9 cellular contexts compared by ENCODE assay signal in the genomic region with DNA sequence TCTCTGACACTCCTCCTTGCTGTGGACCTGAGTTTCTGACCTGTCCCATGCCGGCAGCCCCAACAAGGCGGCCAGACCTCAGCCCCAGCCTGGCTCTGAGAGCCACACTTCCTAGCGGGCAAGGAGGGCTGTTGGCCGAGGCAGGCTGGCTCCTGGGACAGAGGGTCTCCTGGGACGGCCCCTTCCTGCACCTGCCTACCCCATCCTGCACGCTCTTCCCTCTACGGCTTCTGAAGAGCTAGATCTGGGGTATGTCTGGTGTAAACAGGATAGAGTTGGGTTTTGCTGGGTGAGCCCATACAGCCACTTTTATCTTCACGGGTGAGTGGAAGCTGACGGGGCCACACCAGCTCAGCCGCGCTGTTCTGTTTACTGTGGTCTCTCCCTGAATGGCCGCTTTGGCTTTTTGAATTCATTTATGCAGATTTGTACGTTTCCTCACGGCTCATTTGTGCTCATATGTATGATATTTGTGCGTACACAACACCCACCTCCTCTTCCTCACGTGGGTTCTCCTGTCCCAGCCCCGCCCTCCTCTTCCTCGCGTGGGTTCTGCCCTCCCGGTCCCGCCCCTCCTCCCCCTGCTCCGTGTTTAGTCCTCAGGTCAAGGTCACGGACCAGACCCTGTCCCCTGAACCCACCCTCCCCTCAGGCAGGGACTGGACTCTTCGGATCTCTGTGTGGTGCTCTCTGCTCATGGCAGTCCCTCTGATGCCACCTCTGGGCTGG. TPM values are rescaled to one million over a fixed set of nuclear protein-coding genes. Genes with fewer than 3 reads are reported as not detected.
A peak's percentile ranks its signal among the peaks of the same experiment; 100 is the strongest.
DNase-seq lines count a peak whose midpoint lies in the region; ATAC-seq and TF ChIP-seq lines count a peak whose summit lies in the region.
"Had no signal": no experiment of that assay in that cellular context is flagged by ENCODE, and none has a peak within 500 bp of the region (broad histone marks: within the 10 kb centered on the region; RNA-seq: fewer than 3 reads in every experiment).

No MANE protein-coding gene starts in this region.

- H3K36me3 Mint-ChIP-seq in endodermal cell (ENCODE audit: low read depth), result no peaks in the 10 kb centered on the region

- no peaks in the 10 kb centered on the region for H3K9me3 ChIP-seq in RWPE2 (ENCODE audit: severe bottlenecking)
- H3K9me3 ChIP-seq in endodermal cell (ENCODE audit: control insufficient read depth, low read length), result no peaks in the 10 kb centered on the region
- no peaks in the 10 kb centered on the region for H3K9me3 ChIP-seq in stomach

- H3K4me3 Mint-ChIP-seq in endodermal cell, result no peak overlapping the region
- H3K4me3 Mint-ChIP-seq: activated T-helper 1 cell treated with anti-CD3 and anti-CD28 coated beads, Interleukin-12 subunit alpha, Interleukin-12 subunit beta, Interleukin-2, Interleukin-4 antibody, amounts not matched to agents 30 ng/mL and 10 ng/mL and 1 ng/mL, durations not matched to agents 14 hours and 24 hours and 36 hours had no signal

- peaks cover 2% of the 10 kb centered on the region for H3K9me3 Mint-ChIP-seq in endodermal cell
- H3K9me3 Mint-ChIP-seq: activated T-helper 1 cell treated with anti-CD3 and anti-CD28 coated beads, Interleukin-12 subunit alpha, Interleukin-12 subunit beta, Interleukin-2, Interleukin-4 antibody, amounts not matched to agents 30 ng/mL and 10 ng/mL and 1 ng/mL, durations not matched to agents 14 hours and 24 hours and 36 hours had no signal

- H3K27ac Mint-ChIP-seq in endodermal cell, result no peak overlapping the region
- H3K27ac Mint-ChIP-seq: activated T-helper 1 cell treated with anti-CD3 and anti-CD28 coated beads, Interleukin-12 subunit alpha, Interleukin-12 subunit beta, Interleukin-2, Interleukin-4 antibody, amounts not matched to agents 30 ng/mL and 10 ng/mL and 1 ng/mL, durations not matched to agents 14 hours and 24 hours and 36 hours had no signal

- ATAC-seq in RWPE2 (ENCODE audit: low read depth), result no peak
- ATAC-seq in GM21717 (IDR thresholded peaks at IDR 0.05; ENCODE audit: unreplicated experiment), result no peak

- TF ChIP-seq POLR2A in stomach (IDR thresholded peaks at IDR 0.05), result no peak

- H3K9ac ChIP-seq in endodermal cell (ENCODE audit: extremely low read depth, low read length, poor library complexity, severe bottlenecking), result no peak overlapping the region

- H3K36me3 ChIP-seq in RWPE2 (ENCODE audit: low read depth) (no peaks in the 10 kb centered on the region), endodermal cell (ENCODE audit: control insufficient read depth, insufficient read depth, low read length) (no peaks in the 10 kb centered on the region), stomach (no peaks in the 10 kb centered on the region)

- DNase-seq in activated T-cell treated with anti-CD3 and anti-CD28 coated beads, Interleukin-2, amount 50 U/mL, for 1 hour, result peak; percentile 38
- DNase-seq in activated T-cell treated with anti-CD3 and anti-CD28 coated beads for 4 hours, result no peak
- peak; percentile 42 for DNase-seq in RWPE2 (ENCODE audit: low spot score)
- peak; percentile 46 for DNase-seq in endodermal cell
- DNase-seq in stomach, result no peak
- DNase-seq in NCI-H82 (lab: John Stamatoyannopoulos, UW), result no peak
- DNase-seq in DMS153 (lab: John Stamatoyannopoulos, UW), result no peak

- H3K27me3 ChIP-seq in RWPE2 (ENCODE audit: insufficient read depth, poor library complexity, severe bottlenecking) (no peaks in the 10 kb centered on the region), endodermal cell (ENCODE audit: control insufficient read depth, insufficient read depth, low read length, poor library complexity, severe bottlenecking) (no peaks in the 10 kb centered on the region), stomach (peaks cover 0 to 20% (median 0%) of the 10 kb centered on the region in 3 donors)

- H3K27ac ChIP-seq in RWPE2 (ENCODE audit: poor library complexity, severe bottlenecking), result no peak overlapping the region
- no peak overlapping the region for H3K27ac ChIP-seq in endodermal cell (ENCODE audit: low read depth, low read length)
- H3K27ac ChIP-seq in stomach, result peak overlapping the region in 3 of 5 donors; percentile 79 to 81 (median 80)

- no peaks in the 10 kb centered on the region for H3K4me1 ChIP-seq in RWPE2 (ENCODE audit: insufficient read depth, poor library complexity, severe bottlenecking)
- H3K4me1 ChIP-seq in endodermal cell (ENCODE audit: control insufficient read depth, insufficient read depth, low read length), result peaks cover 10% of the 10 kb centered on the region
- H3K4me1 ChIP-seq in stomach, result peaks cover 28 to 60% (median 40%) of the 10 kb centered on the region in 4 donors

- H3K4me3 ChIP-seq in RWPE2 (ENCODE audit: severe bottlenecking), result no peak overlapping the region
- no peak overlapping the region for H3K4me3 ChIP-seq in endodermal cell (ENCODE audit: low read length)
- no peak overlapping the region for H3K4me3 ChIP-seq in stomach

- no peak for TF ChIP-seq CTCF in RWPE2 (IDR thresholded peaks at IDR 0.05; ENCODE audit: poor library complexity, severe bottlenecking)
- no peak for TF ChIP-seq CTCF in endodermal cell (conservative IDR thresholded peaks at IDR 0.05)
- TF ChIP-seq CTCF in stomach (IDR thresholded peaks at IDR 0.05), result no peak

- no peak for TF ChIP-seq EP300 in stomach (IDR thresholded peaks at IDR 0.05)

- 88 to 92% methylated on average over 12 to 24 of the region's 24 CpGs for WGBS in endodermal cell (ENCODE audit: insufficient coverage in 1 of 2, insufficient read length in 1 of 2), 2 experiments
- WGBS in stomach, 5 donors, result 44 to 60% (median 49%) methylated on average over 22 to 24 of the region's 24 CpGs

- peaks cover 18% of the 10 kb centered on the region for H3K4me1 Mint-ChIP-seq in endodermal cell

- intact Hi-C loops in stomach (cut with DNase I; ENCODE audit: low total_unique reads), result no loop called here

- no peaks in the 10 kb centered on the region for H3K27me3 Mint-ChIP-seq in endodermal cell (ENCODE audit: insufficient read depth)

RNA-seq across cellular contexts. Expression of a gene that starts 34.7 kb away (rescaled TPM):
- total RNA-seq in endodermal cell (10 to 100 TPM; 49.0 to 73.3 TPM), stomach (10 to 100 TPM; 19.2 to 34.2 (median 29.3) TPM)
- 55.1 TPM for polyA plus RNA-seq in endodermal cell (2013, experiment 1 of 2)
- 46.9 TPM for polyA plus RNA-seq in endodermal cell (2013, experiment 2 of 2)
- 10 to 100 TPM in 1 of 3 donors, 1 to 10 TPM in 2; 7.4 to 15.9 (median 9.5) TPM for polyA plus RNA-seq in stomach

Comparison
In these comparisons a context has a peak if more than half of its experiments do, and no peak if none do; other contexts are left out.
1. DNase-seq: peak in activated T-cell treated with anti-CD3 and anti-CD28 coated beads, Interleukin-2, amount 50 U/mL, for 1 hour (single experiment), RWPE2 (single experiment) and endodermal cell (single experiment); none in activated T-cell treated with anti-CD3 and anti-CD28 coated beads for 4 hours (single experiment), stomach (single experiment), NCI-H82 (single experiment) and DMS153 (single experiment).
2. H3K27ac ChIP-seq: peak in stomach (3 of 5); none in RWPE2 (single experiment) and endodermal cell (single experiment).